Comparison of ENCODE assay signal across 21 cellular contexts in genomic region chr13:32413284-32413683, GRCh38. TPM values are rescaled to one million over a fixed set of nuclear protein-coding genes. Genes with fewer than 3 reads are reported as not detected.
DNase-seq lines count a peak whose midpoint lies in the region; ATAC-seq and FAIRE-seq lines count a peak whose summit lies in the region.
"Had no signal": no experiment of that assay in that cellular context is flagged by ENCODE, and none has a peak within 500 bp of the region (broad histone marks: within the 10 kb centered on the region; RNA-seq: fewer than 3 reads in every experiment).

No MANE protein-coding gene starts in this region.

- H3K4me1 Mint-ChIP-seq in T-helper 17 cell = peaks cover 25% of the 10 kb centered on the region

- no peaks in the 10 kb centered on the region for H3K27me3 Mint-ChIP-seq in T-helper 17 cell
- H3K27me3 Mint-ChIP-seq: CD4-positive, alpha-beta memory T cell; CD4-positive, CD25-positive, alpha-beta regulatory T cell had no signal

- no peak for ATAC-seq in T-helper 17 cell
- ATAC-seq in left lobe of liver = peak; percentile 48
- no peak for ATAC-seq in left cardiac atrium

- H3K27me3 ChIP-seq in MG63 = no peaks in the 10 kb centered on the region
- H3K27me3 ChIP-seq: BE2C, BLaER1 had no signal

- H3K4me3 ChIP-seq in MG63 = no peak overlapping the region
- H3K4me3 ChIP-seq: BLaER1 had no signal

- peak overlapping the region; percentile 63 for H3K27ac Mint-ChIP-seq in T-helper 17 cell
- H3K27ac Mint-ChIP-seq: CD14-positive monocyte; CD4-positive, alpha-beta memory T cell had no signal

- no peaks in the 10 kb centered on the region for H3K36me3 ChIP-seq in MG63
- H3K36me3 ChIP-seq: BE2C had no signal

- FAIRE-seq in GM19239 (lab: Jason Lieb, UNC) = peak; percentile 4
- FAIRE-seq: A204.1, G401.6, GM12891 had no signal

- intact Hi-C loops in left cardiac atrium (cut with DNase I) = no loop called here

- H3K4me3 Mint-ChIP-seq in T-helper 17 cell = no peak overlapping the region
- H3K4me3 Mint-ChIP-seq: CD14-positive monocyte; CD4-positive, alpha-beta memory T cell; CD4-positive, CD25-positive, alpha-beta regulatory T cell; CD8-positive, alpha-beta memory T cell had no signal

- H3K36me3 Mint-ChIP-seq in T-helper 17 cell (ENCODE audit: low read depth) = peaks cover 7% of the 10 kb centered on the region

- no peaks in the 10 kb centered on the region for H3K9me3 ChIP-seq in T-helper 17 cell (ENCODE audit: control insufficient read depth, low read length, poor library complexity, severe bottlenecking)
- no peaks in the 10 kb centered on the region for H3K9me3 ChIP-seq in MG63
- H3K9me3 ChIP-seq: BE2C had no signal

- no peak for DNase-seq in GM19239 (ENCODE audit: insufficient read length, low spot score)
- no peak for DNase-seq in T-helper 17 cell
- no peak for DNase-seq in left lobe of liver (ENCODE audit: low spot score)
- no peak for DNase-seq in SW 1271 (lab: John Stamatoyannopoulos, UW)
- no peak for DNase-seq in MG63
- no peak for DNase-seq in left cardiac atrium
- DNase-seq: 8988T; ACHN; BE2C; C1 segment of cervical spinal cord; CD4-positive, alpha-beta memory T cell; CD4-positive, CD25-positive, alpha-beta regulatory T cell; CD8-positive, alpha-beta memory T cell; COR-L47; DMS79 treated with DMSO at 0.1 percent for 48 hours; GF-D8 had no signal

RNA-seq across cellular contexts. Expression of gene N4BP2L1, which starts 14.6 kb away (rescaled TPM):
- total RNA-seq in T-helper 17 cell = 10 to 100 TPM; 37.8 to 45.9 TPM
- total RNA-seq in left lobe of liver = 45.9 TPM
- total RNA-seq in MG63 (2014; rRNA removed; shearing (Covaris generic); ENCODE audit: low replicate concordance) = 0.20 and 0.40 TPM in 2 replicates
- total RNA-seq in left cardiac atrium = 1 to 10 TPM; 4.7 to 6.7 TPM
